In the genomic region with DNA sequence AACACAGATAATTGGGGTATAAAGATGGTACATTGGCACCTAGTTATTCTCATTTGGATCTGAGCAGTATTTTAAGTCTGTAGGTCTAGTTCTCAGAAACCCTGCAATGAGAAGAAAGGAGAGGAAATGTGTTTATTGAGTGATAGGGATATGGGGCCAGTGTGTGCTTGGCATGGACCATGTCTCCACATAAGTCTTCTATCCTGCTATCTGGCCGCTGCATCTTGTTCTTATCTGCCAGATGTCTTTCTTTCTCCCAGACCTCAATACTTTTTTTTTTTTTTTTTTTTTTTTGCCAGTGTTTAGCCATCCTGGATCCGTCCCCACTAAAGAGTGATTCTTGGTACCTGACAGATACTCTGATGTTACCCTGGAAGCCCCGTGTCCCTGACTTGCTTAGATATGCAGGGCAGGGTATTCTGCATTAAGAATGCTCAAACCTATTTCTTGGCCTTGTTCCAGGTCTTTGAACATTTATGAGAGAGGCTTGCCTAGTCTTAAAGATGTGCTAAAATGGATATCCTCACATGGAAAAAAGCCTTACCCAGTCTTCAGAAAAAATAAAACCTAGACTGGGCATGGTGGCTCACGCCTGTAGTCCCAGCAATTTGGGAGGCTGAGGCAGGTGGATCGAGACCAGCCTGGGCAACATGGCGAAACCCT, we compare ENCODE assay signal across 1 cellular context.
TF ChIP-seq lines count a peak whose summit lies in the region.

No MANE protein-coding gene starts in this region.

TF ChIP-seq in GM23338, 12 proteins besides CTCF, POLR2A, EP300 and RAD21 (continued from another document):
- TF ChIP-seq ETS1 (IDR thresholded peaks at IDR 0.05) = no peak
- no peak for TF ChIP-seq CREB1 (CRISPR knock-in tag; IDR thresholded peaks at IDR 0.05; ENCODE audit: low read depth)
- TF ChIP-seq POLR2AphosphoS5 (IDR thresholded peaks at IDR 0.05; ENCODE audit: low read depth) = no peak
- TF ChIP-seq STAT1 (IDR thresholded peaks at IDR 0.05; ENCODE audit: unreplicated experiment) = no peak
- no peak for TF ChIP-seq EZH2phosphoT487 (IDR thresholded peaks at IDR 0.05; ENCODE audit: unreplicated experiment)
- TF ChIP-seq, protein P1, sequence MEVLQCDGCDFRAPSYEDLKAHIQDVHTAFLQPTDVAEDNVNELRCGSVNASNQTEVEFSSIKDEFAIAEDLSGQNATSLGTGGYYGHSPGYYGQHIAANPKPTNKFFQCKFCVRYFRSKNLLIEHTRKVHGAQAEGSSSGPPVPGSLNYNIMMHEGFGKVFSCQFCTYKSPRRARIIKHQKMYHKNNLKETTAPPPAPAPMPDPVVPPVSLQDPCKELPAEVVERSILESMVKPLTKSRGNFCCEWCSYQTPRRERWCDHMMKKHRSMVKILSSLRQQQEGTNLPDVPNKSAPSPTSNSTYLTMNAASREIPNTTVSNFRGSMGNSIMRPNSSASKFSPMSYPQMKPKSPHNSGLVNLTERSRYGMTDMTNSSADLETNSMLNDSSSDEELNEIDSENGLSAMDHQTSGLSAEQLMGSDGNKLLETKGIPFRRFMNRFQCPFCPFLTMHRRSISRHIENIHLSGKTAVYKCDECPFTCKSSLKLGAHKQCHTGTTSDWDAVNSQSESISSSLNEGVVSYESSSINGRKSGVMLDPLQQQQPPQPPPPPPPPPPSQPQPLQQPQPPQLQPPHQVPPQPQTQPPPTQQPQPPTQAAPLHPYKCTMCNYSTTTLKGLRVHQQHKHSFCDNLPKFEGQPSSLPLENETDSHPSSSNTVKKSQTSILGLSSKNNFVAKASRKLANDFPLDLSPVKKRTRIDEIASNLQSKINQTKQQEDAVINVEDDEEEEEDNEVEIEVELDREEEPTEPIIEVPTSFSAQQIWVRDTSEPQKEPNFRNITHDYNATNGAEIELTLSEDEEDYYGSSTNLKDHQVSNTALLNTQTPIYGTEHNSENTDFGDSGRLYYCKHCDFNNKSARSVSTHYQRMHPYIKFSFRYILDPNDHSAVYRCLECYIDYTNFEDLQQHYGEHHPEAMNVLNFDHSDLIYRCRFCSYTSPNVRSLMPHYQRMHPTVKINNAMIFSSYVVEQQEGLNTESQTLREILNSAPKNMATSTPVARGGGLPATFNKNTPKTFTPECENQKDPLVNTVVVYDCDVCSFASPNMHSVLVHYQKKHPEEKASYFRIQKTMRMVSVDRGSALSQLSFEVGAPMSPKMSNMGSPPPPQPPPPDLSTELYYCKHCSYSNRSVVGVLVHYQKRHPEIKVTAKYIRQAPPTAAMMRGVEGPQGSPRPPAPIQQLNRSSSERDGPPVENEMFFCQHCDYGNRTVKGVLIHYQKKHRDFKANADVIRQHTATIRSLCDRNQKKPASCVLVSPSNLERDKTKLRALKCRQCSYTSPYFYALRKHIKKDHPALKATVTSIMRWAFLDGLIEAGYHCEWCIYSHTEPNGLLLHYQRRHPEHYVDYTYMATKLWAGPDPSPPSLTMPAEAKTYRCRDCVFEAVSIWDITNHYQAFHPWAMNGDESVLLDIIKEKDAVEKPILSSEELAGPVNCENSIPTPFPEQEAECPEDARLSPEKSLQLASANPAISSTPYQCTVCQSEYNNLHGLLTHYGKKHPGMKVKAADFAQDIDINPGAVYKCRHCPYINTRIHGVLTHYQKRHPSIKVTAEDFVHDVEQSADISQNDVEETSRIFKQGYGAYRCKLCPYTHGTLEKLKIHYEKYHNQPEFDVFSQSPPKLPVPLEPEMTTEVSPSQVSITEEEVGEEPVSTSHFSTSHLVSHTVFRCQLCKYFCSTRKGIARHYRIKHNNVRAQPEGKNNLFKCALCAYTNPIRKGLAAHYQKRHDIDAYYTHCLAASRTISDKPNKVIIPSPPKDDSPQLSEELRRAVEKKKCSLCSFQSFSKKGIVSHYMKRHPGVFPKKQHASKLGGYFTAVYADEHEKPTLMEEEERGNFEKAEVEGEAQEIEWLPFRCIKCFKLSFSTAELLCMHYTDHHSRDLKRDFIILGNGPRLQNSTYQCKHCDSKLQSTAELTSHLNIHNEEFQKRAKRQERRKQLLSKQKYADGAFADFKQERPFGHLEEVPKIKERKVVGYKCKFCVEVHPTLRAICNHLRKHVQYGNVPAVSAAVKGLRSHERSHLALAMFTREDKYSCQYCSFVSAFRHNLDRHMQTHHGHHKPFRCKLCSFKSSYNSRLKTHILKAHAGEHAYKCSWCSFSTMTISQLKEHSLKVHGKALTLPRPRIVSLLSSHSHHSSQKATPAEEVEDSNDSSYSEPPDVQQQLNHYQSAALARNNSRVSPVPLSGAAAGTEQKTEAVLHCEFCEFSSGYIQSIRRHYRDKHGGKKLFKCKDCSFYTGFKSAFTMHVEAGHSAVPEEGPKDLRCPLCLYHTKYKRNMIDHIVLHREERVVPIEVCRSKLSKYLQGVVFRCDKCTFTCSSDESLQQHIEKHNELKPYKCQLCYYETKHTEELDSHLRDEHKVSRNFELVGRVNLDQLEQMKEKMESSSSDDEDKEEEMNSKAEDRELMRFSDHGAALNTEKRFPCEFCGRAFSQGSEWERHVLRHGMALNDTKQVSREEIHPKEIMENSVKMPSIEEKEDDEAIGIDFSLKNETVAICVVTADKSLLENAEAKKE (CRISPR knock-in tag; IDR thresholded peaks at IDR 0.05) = no peak
- TF ChIP-seq EZH2 (IDR thresholded peaks at IDR 0.05; ENCODE audit: low read depth, unreplicated experiment) = no peak
